Comparison of ENCODE assay signal across 11 cellular contexts in genomic region chr16:630815-631405, GRCh38. TPM values are rescaled to one million over a fixed set of nuclear protein-coding genes. Genes with fewer than 3 reads are reported as not detected.
DNase-seq lines count a peak whose midpoint lies in the region; ATAC-seq and TF ChIP-seq lines count a peak whose summit lies in the region.
"Had no signal": no experiment of that assay in that cellular context is flagged by ENCODE, and none has a peak within 500 bp of the region (broad histone marks: within the 10 kb centered on the region; RNA-seq: fewer than 3 reads in every experiment).

Gene WFIKKN1 (plus strand): TSS chr16:630985. CDS start chr16:631254, 269 bp downstream.

- H3K9ac ChIP-seq in GM23248, result no peak within 1 kb of the TSS
- H3K9ac ChIP-seq in iPS-15b (ENCODE audit: low read depth, low read length), result peak within 1 kb of the TSS; percentile 47

- no peak within 1 kb of the TSS for H2AFZ ChIP-seq in GM23248

- no peak for TF ChIP-seq CTCF in RWPE2 (IDR thresholded peaks at IDR 0.05; ENCODE audit: poor library complexity, severe bottlenecking)
- no peak for TF ChIP-seq CTCF in psoas muscle (IDR thresholded peaks at IDR 0.05)

- H3K4me1 ChIP-seq in GM23248 (ENCODE audit: insufficient read depth) (peaks cover 18% of the 10 kb centered on the region), RWPE2 (ENCODE audit: insufficient read depth, poor library complexity, severe bottlenecking) (peaks cover 14% of the 10 kb centered on the region), iPS-15b (ENCODE audit: control insufficient read depth, insufficient read depth, low read length) (peaks cover 4% of the 10 kb centered on the region), psoas muscle (peaks cover 36% of the 10 kb centered on the region)

- no peak within 1 kb of the TSS for H3K4me3 ChIP-seq in GM23248
- H3K4me3 ChIP-seq in RWPE2 (ENCODE audit: severe bottlenecking), result no peak within 1 kb of the TSS
- peak within 1 kb of the TSS; percentile 32 for H3K4me3 ChIP-seq in iPS-15b (ENCODE audit: low read depth, low read length)
- H3K4me3 ChIP-seq in psoas muscle, result no peak within 1 kb of the TSS
- H3K4me3 ChIP-seq: esophagus squamous epithelium had no signal

- peak; percentile 26 for DNase-seq in GM23248
- DNase-seq in RWPE2 (ENCODE audit: low spot score), result no peak
- DNase-seq in psoas muscle, result peak; percentile 46 to 68
- DNase-seq in inferior parietal cortex (ENCODE audit: extremely low spot score), result no peak
- DNase-seq in Ammon's horn (ENCODE audit: low spot score), result no peak
- DNase-seq: DMS79, esophagus squamous epithelium had no signal

- no peak within 1 kb of the TSS for H3K4me2 ChIP-seq in GM23248 (ENCODE audit: unreplicated experiment)

- 0 out of 2 replicates have a peak, but pooled peaks cover 4% of the 10 kb centered on the region for H3F3A ChIP-seq in GM23248 (ENCODE audit: insufficient read depth)

- H4K20me1 ChIP-seq in GM23248 (ENCODE audit: insufficient read depth), result no peaks in the 10 kb centered on the region

- in situ Hi-C loops in GM23248 (cut with MboI), result no loop called here

- no peak within 1 kb of the TSS for H3K27ac ChIP-seq in GM23248
- no peak within 1 kb of the TSS for H3K27ac ChIP-seq in RWPE2 (ENCODE audit: poor library complexity, severe bottlenecking)
- peak within 1 kb of the TSS; percentile 16 for H3K27ac ChIP-seq in psoas muscle
- H3K27ac ChIP-seq: esophagus squamous epithelium had no signal

- H3K9me3 ChIP-seq in GM23248 (ENCODE audit: low read depth), result no peaks in the 10 kb centered on the region
- no peaks in the 10 kb centered on the region for H3K9me3 ChIP-seq in RWPE2 (ENCODE audit: severe bottlenecking)
- no peaks in the 10 kb centered on the region for H3K9me3 ChIP-seq in iPS-15b (ENCODE audit: control insufficient read depth, insufficient read depth, low read length)
- no peaks in the 10 kb centered on the region for H3K9me3 ChIP-seq in psoas muscle
- H3K9me3 ChIP-seq: esophagus squamous epithelium had no signal

- no peaks in the 10 kb centered on the region for H3K9me2 ChIP-seq in GM23248 (ENCODE audit: insufficient read depth)

- H3K27me3 ChIP-seq in GM23248 (replicated peaks; ENCODE audit: insufficient read depth), result no peaks in the 10 kb centered on the region
- H3K27me3 ChIP-seq in RWPE2 (ENCODE audit: insufficient read depth, poor library complexity, severe bottlenecking), result no peaks in the 10 kb centered on the region
- H3K27me3 ChIP-seq in iPS-15b (ENCODE audit: control insufficient read depth, insufficient read depth, low read length), result no peaks in the 10 kb centered on the region
- H3K27me3 ChIP-seq in psoas muscle (ENCODE audit: insufficient read depth in 3 of 3, low read length in 2 of 3), result no peaks in the 10 kb centered on the region
- H3K27me3 ChIP-seq: esophagus squamous epithelium had no signal

- H3K36me3 ChIP-seq in GM23248 (ENCODE audit: low read depth) (no peaks in the 10 kb centered on the region), RWPE2 (ENCODE audit: low read depth) (peaks cover 10% of the 10 kb centered on the region), iPS-15b (ENCODE audit: control insufficient read depth, insufficient read depth, low read length) (peaks cover 18% of the 10 kb centered on the region), psoas muscle (ENCODE audit: insufficient read depth in 1 of 2, low read depth in 1 of 2) (peaks cover 0 to 38% of the 10 kb centered on the region in 2 donors)

- peaks cover 14% of the 10 kb centered on the region for H3K79me2 ChIP-seq in GM23248 (ENCODE audit: insufficient read depth)

- 6 to 10% methylated on average over 19 to 23 of the region's 23 CpGs for WGBS in GM23248 (ENCODE audit: low coverage in 1 of 2, low lambda C conversion rate in 2 of 2, missing lambda C conversion rate in 2 of 2), 2 experiments
- 9 to 10% (median 9%) methylated on average over 9 to 23 of the region's 23 CpGs for WGBS in psoas muscle, 3 donors

- ATAC-seq in RWPE2 (ENCODE audit: low read depth) (peak; percentile 15; the same call in 2 of the 3 replicates), psoas muscle (no peak), GM19324 (IDR thresholded peaks at IDR 0.05; ENCODE audit: low FRiP score, unreplicated experiment) (no peak), HG03280 (IDR thresholded peaks at IDR 0.05; ENCODE audit: unreplicated experiment) (no peak)
- ATAC-seq: activated CD4-positive, CD25-positive, alpha-beta regulatory T cell treated with anti-CD3 and anti-CD28 coated beads, Interleukin-2, amount 50 U/mL, for 24 hours had no signal

- intact Hi-C loops in psoas muscle (cut with DNase I), result loop anchor here in 1 of 2 donors (5.0 kb wide), 1 partner anchor 39 kb away; the partner anchor contains the start of gene RAB40C

RNA-seq across cellular contexts. Expression of gene WFIKKN1, which starts in this region (rescaled TPM):
- total RNA-seq in GM23248 (2014; rRNA removed; shearing (Covaris generic)), result not detected in 2 replicates
- not detected in 2 replicates for polyA plus RNA-seq in GM23248 (2016; fragmentation: Nextera tagmentation; extraction: Ambion mirVana)
- total RNA-seq in psoas muscle, result 1 to 10 TPM in 2 of 4 donors, under 1 TPM in 2; 0.30 to 2.0 (median 0.82) TPM
- under 1 TPM; 0.31 to 0.61 (median 0.36) TPM for polyA plus RNA-seq in psoas muscle

Comparison
In these comparisons a context has a peak if more than half of its experiments do, and no peak if none do; other contexts are left out.
1. Peak in DNase-seq in GM23248; RNA of the gene not detected or under 1 TPM.
2. DNase-seq: peak in psoas muscle (2 of 2); none in RWPE2 (single experiment), inferior parietal cortex (single experiment) and Ammon's horn (single experiment).